8 cellular contexts compared by ENCODE assay signal in genomic region chr5:123937230-123937629, GRCh38.
DNase-seq lines count a peak whose midpoint lies in the region; ATAC-seq and TF ChIP-seq lines count a peak whose summit lies in the region.

No MANE protein-coding gene starts in this region.

- CTCF ChIA-PET in BJ (lab: Yijun Ruan, JAX), result interaction anchor here (0.7 kb wide), 1 partner anchor 1531 kb away, joined by 3 read pairs; no protein-coding TSS in a partner anchor
- CTCF ChIA-PET in HEK293 (lab: Yijun Ruan, JAX), result interaction anchor here (0.7 to 0.8 kb wide), 2 partner anchors 54 to 181 kb away, joined by 3 to 4 read pairs; no protein-coding TSS in a partner anchor
- CTCF ChIA-PET in RWPE1 (lab: Yijun Ruan, JAX), result no interaction called here

- TF ChIP-seq EP300 in sigmoid colon (IDR thresholded peaks at IDR 0.05), result no peak

- H3K36me3 ChIP-seq in BJ (ENCODE audit: control insufficient read depth, insufficient read depth, low read length), result no peaks in the 10 kb centered on the region
- H3K36me3 ChIP-seq in HEK293 (ENCODE audit: control insufficient read depth in 2 of 2, insufficient read depth in 1 of 2, low read length in 2 of 2), result no peaks in the 10 kb centered on the region
- no peaks in the 10 kb centered on the region for H3K36me3 ChIP-seq in sigmoid colon

- POLR2A ChIA-PET in BJ (lab: Charles Lee), result no interaction called here
- POLR2A ChIA-PET in HEK293 (lab: Yijun Ruan, JAX), result no interaction called here
- POLR2A ChIA-PET in RWPE1 (lab: Yijun Ruan, JAX; ENCODE audit: low non-redundant PET), result no interaction called here

- TF ChIP-seq CTCF in BJ (IDR thresholded peaks at IDR 0.05; ENCODE audit: insufficient read depth, low read depth, low read length), result peak; percentile 57
- TF ChIP-seq CTCF in HEK293 (tag by site-specific recombination; IDR thresholded peaks at IDR 0.05), result peak; percentile 79
- TF ChIP-seq CTCF in RWPE1 (conservative IDR thresholded peaks at IDR 0.05; ENCODE audit: low read depth), result peak; percentile 59
- peak in 3 of 4 experiments; percentile 60 to 73 (median 73) for TF ChIP-seq CTCF in sigmoid colon (IDR thresholded peaks at IDR 0.05)

- H3K27ac ChIP-seq in HEK293 (ENCODE audit: extremely low read depth, low read depth, low read length), result no peak overlapping the region
- H3K27ac ChIP-seq in RWPE1, result no peak overlapping the region
- no peak overlapping the region for H3K27ac ChIP-seq in sigmoid colon

- H3K4me3 ChIP-seq in BJ (ENCODE audit: low read depth, low read length), result no peak overlapping the region
- no peak overlapping the region for H3K4me3 ChIP-seq in HEK293 (ENCODE audit: low read depth, low read length)
- no peak overlapping the region for H3K4me3 ChIP-seq in sigmoid colon

- no peak for TF ChIP-seq POLR2A in sigmoid colon (IDR thresholded peaks at IDR 0.05)

- WGBS in sigmoid colon, 2 donors, result 75% methylated on average over 6 of the region's 6 CpGs

- no peaks in the 10 kb centered on the region for H3K4me1 ChIP-seq in HEK293 (ENCODE audit: control insufficient read depth, insufficient read depth, low read length)
- peaks cover 0 to 3% (median 0%) of the 10 kb centered on the region in 4 donors for H3K4me1 ChIP-seq in sigmoid colon

- intact Hi-C loops in sigmoid colon (cut with DNase I), result loop anchor here (10.0 kb wide), 1 partner anchor 808 kb away; the partner anchor contains the start of gene ZNF608

- DNase-seq in BJ (ENCODE audit: low read depth), result no peak
- DNase-seq in RWPE1 (ENCODE audit: low spot score), result peak; percentile 36
- DNase-seq in fibroblast of peridontal ligament (ENCODE audit: extremely low read depth), result peak; percentile 67
- peak; percentile 62 for DNase-seq in sigmoid colon

- H3K9me3 ChIP-seq in HEK293 (ENCODE audit: control insufficient read depth, insufficient read depth, low read depth, low read length), result peaks cover 5% of the 10 kb centered on the region; the same call in 1 of the 2 replicates
- H3K9me3 ChIP-seq in sigmoid colon, result peaks cover 0 to 5% (median 2%) of the 10 kb centered on the region in 4 donors

- no peak for ATAC-seq in GM21529 (IDR thresholded peaks at IDR 0.05; ENCODE audit: unreplicated experiment)
- ATAC-seq in HG02938 (IDR thresholded peaks at IDR 0.05; ENCODE audit: unreplicated experiment), result no peak
- ATAC-seq in HG03521 (IDR thresholded peaks at IDR 0.05; ENCODE audit: unreplicated experiment), result no peak

- H3K27me3 ChIP-seq in BJ (ENCODE audit: control insufficient read depth, insufficient read depth, low read length) (no peaks in the 10 kb centered on the region), sigmoid colon (no peaks in the 10 kb centered on the region)

TF ChIP-seq in HEK293, 187 proteins besides CTCF, POLR2A, EP300 and RAD21 (continues in another document):
- TF ChIP-seq SETDB1 (IDR thresholded peaks at IDR 0.05; ENCODE audit: insufficient read length, low read length) (peak; percentile 4), HOXA7 (CRISPR knock-in tag; IDR thresholded peaks at IDR 0.05; ENCODE audit: borderline replicate concordance) (no peak), BCL11B (tag by site-specific recombination; IDR thresholded peaks at IDR 0.05; ENCODE audit: low read depth) (no peak), OVOL3 (tag by site-specific recombination; IDR thresholded peaks at IDR 0.05) (no peak), PATZ1 (tag by site-specific recombination; IDR thresholded peaks at IDR 0.05) (no peak), WT1 (tag by site-specific recombination; IDR thresholded peaks at IDR 0.05) (no peak), ZNF366 (tag by site-specific recombination; conservative IDR thresholded peaks at IDR 0.05) (no peak), ZNF624 (tag by site-specific recombination; IDR thresholded peaks at IDR 0.05) (no peak), ZXDB (tag by site-specific recombination; IDR thresholded peaks at IDR 0.05) (0 out of 2 replicates have a peak, but pooled peaks have one; percentile 56), ZNF660 (tag by site-specific recombination; IDR thresholded peaks at IDR 0.05) (peak; percentile 35; the same call in 1 of the 2 replicates), IKZF3 (tag by site-specific recombination; IDR thresholded peaks at IDR 0.05) (peak; percentile 57), PBX3 (CRISPR knock-in tag; IDR thresholded peaks at IDR 0.05) (no peak), ZNF2 (tag by site-specific recombination; IDR thresholded peaks at IDR 0.05) (peak; percentile 90), ZNF654 (tag by site-specific recombination; IDR thresholded peaks at IDR 0.05; ENCODE audit: low read depth) (peak; percentile 96), ZNF266 (tag by site-specific recombination; IDR thresholded peaks at IDR 0.05; ENCODE audit: low read depth) (no peak), ZBTB17 (tag by site-specific recombination; IDR thresholded peaks at IDR 0.05) (peak; percentile 36; the same call in 1 of the 2 replicates), ZNF561 (tag by site-specific recombination; IDR thresholded peaks at IDR 0.05; ENCODE audit: borderline replicate concordance) (peak; percentile 42; the same call in 1 of the 2 replicates), ZNF112 (tag by site-specific recombination; IDR thresholded peaks at IDR 0.05) (no peak), ZNF501 (tag by site-specific recombination; IDR thresholded peaks at IDR 0.05) (0 out of 2 replicates have a peak, but pooled peaks have one; percentile 30), ZNF610 (tag by site-specific recombination; IDR thresholded peaks at IDR 0.05; ENCODE audit: borderline replicate concordance) (peak; percentile 33; the same call in 1 of the 2 replicates), ZNF623 (tag by site-specific recombination; IDR thresholded peaks at IDR 0.05) (no peak), TSHZ1 (tag by site-specific recombination; IDR thresholded peaks at IDR 0.05; ENCODE audit: borderline replicate concordance) (no peak), ZNF311 (tag by site-specific recombination; IDR thresholded peaks at IDR 0.05; ENCODE audit: borderline replicate concordance) (no peak), ZNF600 (tag by site-specific recombination; IDR thresholded peaks at IDR 0.05) (peak; percentile 60; the same call in 1 of the 2 replicates), MYNN (tag by site-specific recombination; IDR thresholded peaks at IDR 0.05; ENCODE audit: borderline replicate concordance) (no peak), ZNF24 (tag by site-specific recombination; IDR thresholded peaks at IDR 0.05) (0 out of 2 replicates have a peak, but pooled peaks have one; percentile 21), ZBTB20 (tag by site-specific recombination; IDR thresholded peaks at IDR 0.05) (no peak), ZNF292 (tag by site-specific recombination; IDR thresholded peaks at IDR 0.05; ENCODE audit: borderline replicate concordance, low read depth) (no peak), OSR2 (tag by site-specific recombination; IDR thresholded peaks at IDR 0.05) (no peak)
